In the genomic region with DNA sequence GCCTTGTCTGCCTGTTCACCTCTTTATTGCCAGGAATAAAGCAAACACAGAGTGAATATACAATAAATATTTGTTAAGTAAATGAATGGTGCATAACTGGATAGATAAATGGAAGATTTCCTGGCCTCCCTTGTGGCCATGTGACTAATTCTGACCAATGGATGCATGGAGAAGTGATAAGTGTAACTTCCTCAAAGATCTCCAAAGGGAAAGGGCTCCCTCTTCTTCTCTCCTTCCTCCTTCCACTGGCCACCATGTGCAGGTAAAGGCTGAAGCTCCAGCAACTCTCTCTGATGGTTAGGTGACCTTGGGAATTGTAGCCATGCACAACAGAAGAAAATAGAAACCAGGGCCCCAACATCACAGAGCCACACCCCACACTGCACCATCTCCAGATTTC, we compare ENCODE assay signal across 23 cellular contexts.
"Had no signal": no experiment of that assay in that cellular context is flagged by ENCODE, and none has a peak within 500 bp of the region (broad histone marks: within the 10 kb centered on the region; RNA-seq: fewer than 3 reads in every experiment).

No MANE protein-coding gene starts in this region.

- H3K4me3 Mint-ChIP-seq: naive thymus-derived CD8-positive, alpha-beta T cell; type B pancreatic cell had no signal

- H3K27me3 ChIP-seq: gastroesophageal sphincter, spleen, stomach, uterus had no signal

- ATAC-seq: gastroesophageal sphincter; left lobe of liver; mucosa of descending colon; naive thymus-derived CD8-positive, alpha-beta T cell; sciatic nerve had no signal

- H3K9me3 Mint-ChIP-seq: naive thymus-derived CD8-positive, alpha-beta T cell; type B pancreatic cell had no signal

- H3K4me3 ChIP-seq: coronary artery, esophagus muscularis mucosa, gastroesophageal sphincter, mucosa of descending colon, spleen, stomach, uterus had no signal

- DNase-seq: effector memory CD4-positive, alpha-beta T cell; glutamatergic neuron; islet precursor cell; mammary epithelial cell; mucosa of descending colon; naive thymus-derived CD8-positive, alpha-beta T cell; posterior cingulate gyrus; spleen; stimulated activated CD4-positive, alpha-beta T cell treated with anti-CD3 and anti-CD28 coated beads, Interleukin-15, amount 100 ng/mL, for 24 hours; stimulated activated CD4-positive, alpha-beta T cell treated with anti-CD3 and anti-CD28 coated beads, Interleukin-1b, Interleukin-23, amount 100 ng/mL, for 48 hours; stimulated activated CD4-positive, alpha-beta T cell treated with anti-CD3 and anti-CD28 coated beads, Interleukin-4, amount 100 ng/mL, for 24 hours; stimulated activated naive CD4-positive, alpha-beta T cell; stomach; substantia nigra; uterus had no signal

- H3K36me3 ChIP-seq: esophagus muscularis mucosa, gastroesophageal sphincter, neutrophil, spleen, stomach, uterus had no signal

- H3K36me3 Mint-ChIP-seq: naive thymus-derived CD8-positive, alpha-beta T cell had no signal

- H3K4me1 ChIP-seq: esophagus muscularis mucosa, gastroesophageal sphincter, stomach, uterus had no signal

- H3K9me3 ChIP-seq: esophagus muscularis mucosa, gastroesophageal sphincter, mucosa of descending colon, neutrophil, spleen, stomach, uterus had no signal

- H3K27ac ChIP-seq: coronary artery, epithelial cell of prostate, esophagus muscularis mucosa, gastroesophageal sphincter, neutrophil, spleen, stomach, uterus had no signal

- H3K27ac Mint-ChIP-seq: naive thymus-derived CD8-positive, alpha-beta T cell; type B pancreatic cell had no signal
